ENCODE assay signal across 18 cellular contexts in the genomic region with DNA sequence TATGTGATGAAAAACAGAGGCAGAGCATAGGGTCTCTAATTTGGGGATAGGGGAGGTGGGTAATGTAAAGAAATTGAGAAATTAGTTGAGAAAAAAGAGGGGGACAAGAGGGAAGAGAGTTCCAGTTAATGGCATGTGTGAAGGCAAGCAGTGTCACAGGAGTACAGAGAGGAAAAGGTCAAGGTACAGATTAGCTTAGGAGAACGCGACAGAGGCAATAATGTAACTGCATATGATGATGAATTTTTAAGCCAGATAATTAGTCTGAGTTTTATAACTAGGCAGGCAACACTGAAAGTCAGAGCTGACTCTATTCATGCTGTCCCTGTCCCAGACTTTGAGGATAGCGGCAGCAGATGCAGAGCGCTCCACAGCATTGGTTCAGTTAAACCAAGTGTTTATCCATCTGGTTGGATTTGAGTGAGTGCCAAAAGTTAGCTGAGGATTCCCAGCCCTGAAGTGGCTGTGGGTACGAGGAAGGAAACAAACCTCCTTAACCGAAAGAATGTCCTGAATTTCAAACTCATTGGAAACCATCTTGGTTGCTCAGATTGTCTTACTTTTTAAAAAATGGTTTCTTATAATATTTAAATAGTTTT.
DNase-seq lines count a peak whose midpoint lies in the region; ATAC-seq, FAIRE-seq and TF ChIP-seq lines count a peak whose summit lies in the region.
"Had no signal": no experiment of that assay in that cellular context is flagged by ENCODE, and none has a peak within 500 bp of the region (broad histone marks: within the 10 kb centered on the region; RNA-seq: fewer than 3 reads in every experiment).

No MANE protein-coding gene starts in this region.

- H3K27me3 ChIP-seq in HAP-1 (ENCODE audit: low read depth) = no peaks in the 10 kb centered on the region
- H3K27me3 ChIP-seq: gastroesophageal sphincter, MG63 had no signal

- H3K36me3 ChIP-seq in SK-N-MC (ENCODE audit: insufficient read depth, low read length) = no peaks in the 10 kb centered on the region
- no peaks in the 10 kb centered on the region for H3K36me3 ChIP-seq in mucosa of descending colon (ENCODE audit: low read depth)
- H3K36me3 ChIP-seq in HAP-1 (replicated peaks) = no peaks in the 10 kb centered on the region
- H3K36me3 ChIP-seq: MG63, thoracic aorta had no signal

- H3K9me3 ChIP-seq in SK-N-MC (ENCODE audit: low read depth, low read length) (no peaks in the 10 kb centered on the region), mucosa of descending colon (no peaks in the 10 kb centered on the region), HAP-1 (no peaks in the 10 kb centered on the region)
- H3K9me3 ChIP-seq: gastroesophageal sphincter, MG63, thoracic aorta had no signal

- peak; percentile 70 for ATAC-seq in mucosa of descending colon
- ATAC-seq: gastroesophageal sphincter, PC-3 had no signal

- DNase-seq in DMS153 (lab: John Stamatoyannopoulos, UW) (peak; percentile 5), DMS153 treated with DMSO at 0.1 percent for 48 hours (lab: John Stamatoyannopoulos, UW; ENCODE audit: unreplicated experiment) (no peak), NCI-H1694 (lab: John Stamatoyannopoulos, UW) (peak; percentile 94), SK-N-MC (ENCODE audit: low read depth, low spot score) (no peak), mucosa of descending colon (no peak), HAP-1 (ENCODE audit: low spot score in 2 of 2) (no peak), H54 (ENCODE audit: insufficient read length, low spot score) (no peak)
- no peak for DNase-seq in activated CD8-positive, alpha-beta memory T cell treated with anti-CD3 and anti-CD28 coated beads, Interleukin-2, amount 50 U/mL, for 4 hours
- DNase-seq: activated CD4-positive, alpha-beta memory T cell treated with anti-CD3 and anti-CD28 coated beads, Interleukin-2, amount 10 ng/mL, durations not matched to agents 7 days and 5 days; HCEC 1CT; MG63; PC-3; retina; stimulated activated CD4-positive, alpha-beta T cell treated with anti-CD3 and anti-CD28 coated beads, Interleukin-1b, Interleukin-23, amount 100 ng/mL, for 48 hours had no signal

- no peak for TF ChIP-seq CTCF in mucosa of descending colon (IDR thresholded peaks at IDR 0.05)

- H3K4me3 ChIP-seq in SK-N-MC (no peak overlapping the region), mucosa of descending colon (no peak overlapping the region), HAP-1 (no peak overlapping the region)
- H3K4me3 ChIP-seq: gastroesophageal sphincter, MG63, thoracic aorta had no signal

- no peak for FAIRE-seq in H54 (lab: Jason Lieb, UNC)

- H3K27ac ChIP-seq in SK-N-MC = peak overlapping the region; percentile 34; the same call in 1 of the 2 replicates
- H3K27ac ChIP-seq: 22Rv1, C4-2B, gastroesophageal sphincter, thoracic aorta had no signal

- no peak overlapping the region for H3K9ac ChIP-seq in SK-N-MC (ENCODE audit: insufficient read length)

- in situ Hi-C loops in HAP-1 (cut with MboI; ENCODE audit: low sequenced_read_pairs) = no loop called here

- H3K4me1 ChIP-seq in mucosa of descending colon (ENCODE audit: low read depth) (peaks cover 14% of the 10 kb centered on the region), HAP-1 (no peaks in the 10 kb centered on the region)

- intact Hi-C loops in mucosa of descending colon (cut with DNase I, micrococcal nuclease) = no loop called here

- no peak for TF ChIP-seq POLR2A in H54 (IDR thresholded peaks at IDR 0.05; ENCODE audit: low read depth, low read length)

Comparison
In these comparisons a context has a peak if more than half of its experiments do, and no peak if none do; other contexts are left out.
1. DNase-seq: peak in DMS153 (single experiment) and NCI-H1694 (single experiment); none in DMS153 treated with DMSO at 0.1 percent for 48 hours (single experiment), SK-N-MC (single experiment), mucosa of descending colon (0 of 3), HAP-1 (0 of 2), activated CD8-positive, alpha-beta memory T cell treated with anti-CD3 and anti-CD28 coated beads, Interleukin-2, amount 50 U/mL, for 4 hours (single experiment) and H54 (single experiment).